9 cellular contexts compared by ENCODE assay signal in the genomic region with DNA sequence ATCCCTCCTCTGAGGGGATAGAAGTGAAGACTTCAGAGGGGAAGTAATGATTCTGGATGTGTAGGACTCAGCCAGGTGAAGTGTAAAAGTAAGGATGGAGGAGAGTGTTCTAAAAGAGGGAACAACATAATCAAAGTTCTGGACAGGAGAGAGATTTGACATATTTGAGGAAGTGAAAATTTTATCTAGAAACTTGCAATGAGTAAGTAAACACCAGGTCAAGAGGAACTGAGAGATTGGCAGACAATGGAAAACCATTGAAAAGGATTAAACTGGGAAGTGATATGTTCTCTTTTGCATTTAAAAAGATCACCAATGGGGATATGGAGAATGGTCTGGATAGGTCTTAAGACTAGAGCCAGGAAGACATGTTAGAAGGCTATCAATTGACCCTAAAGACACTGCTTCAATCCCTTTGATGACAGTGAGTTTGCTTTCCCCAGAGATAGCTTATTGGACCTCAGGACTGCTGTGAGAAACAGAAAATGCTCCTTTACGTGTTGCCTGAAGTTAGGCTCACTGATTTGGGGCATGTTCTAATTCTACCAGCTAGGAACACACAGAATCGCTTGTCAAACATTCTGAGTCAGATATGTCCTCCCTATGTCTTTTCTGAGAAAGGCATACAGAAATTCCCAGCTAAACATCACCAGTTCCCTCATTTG.
A peak's percentile ranks its signal among the peaks of the same experiment; 100 is the strongest.
DNase-seq lines count a peak whose midpoint lies in the region; ATAC-seq, FAIRE-seq and TF ChIP-seq lines count a peak whose summit lies in the region.
"Had no signal": no experiment of that assay in that cellular context is flagged by ENCODE, and none has a peak within 500 bp of the region (broad histone marks: within the 10 kb centered on the region; RNA-seq: fewer than 3 reads in every experiment).

No MANE protein-coding gene starts in this region.

- no peaks in the 10 kb centered on the region for H3K27me3 Mint-ChIP-seq in CD4-positive, alpha-beta memory T cell
- H3K27me3 Mint-ChIP-seq in activated naive CD8-positive, alpha-beta T cell treated with anti-CD3 and anti-CD28 coated beads, Interleukin-2, amount 50 U/mL, for 24 hours: no peaks in the 10 kb centered on the region

- H3K27me3 ChIP-seq in CD4-positive, alpha-beta memory T cell (ENCODE audit: insufficient read depth, low read length): no peaks in the 10 kb centered on the region

- no peaks in the 10 kb centered on the region for H3K36me3 ChIP-seq in CD4-positive, alpha-beta memory T cell (ENCODE audit: insufficient read depth, low read length)

- H3K9me3 Mint-ChIP-seq in CD4-positive, alpha-beta memory T cell: peaks cover 0 to 5% (median 0%) of the 10 kb centered on the region in 8 donors
- H3K9me3 Mint-ChIP-seq in activated naive CD8-positive, alpha-beta T cell treated with anti-CD3 and anti-CD28 coated beads, Interleukin-2, amount 50 U/mL, for 24 hours: peaks cover 6% of the 10 kb centered on the region

- POLR2A ChIA-PET in CD4-positive, alpha-beta memory T cell (lab: Charles Lee; ENCODE audit: partially characterized antibody): interaction anchor here (0.7 to 1.5 kb wide), 8 partner anchors 10 to 371 kb away, joined by 3 to 5 read pairs (median 3); a partner anchor contains a TSS

- TF ChIP-seq CTCF in GM20000 (IDR thresholded peaks at IDR 0.05; ENCODE audit: extremely low read depth, missing control alignments): no peak

- CTCF ChIA-PET in CD4-positive, alpha-beta memory T cell (lab: Charles Lee; ENCODE audit: partially characterized antibody): interaction anchor here (6.4 kb wide), 1 partner anchor 145 kb away, joined by 49 read pairs; a partner anchor contains a TSS

- no peak overlapping the region for H3K27ac ChIP-seq in CD4-positive, alpha-beta memory T cell (ENCODE audit: low read depth, low read length)

- H3K27ac Mint-ChIP-seq in CD4-positive, alpha-beta memory T cell: peak overlapping the region; percentile 44 to 93 (median 82)
- peak overlapping the region; percentile 96 for H3K27ac Mint-ChIP-seq in activated naive CD8-positive, alpha-beta T cell treated with anti-CD3 and anti-CD28 coated beads, Interleukin-2, amount 50 U/mL, for 24 hours

- no peaks in the 10 kb centered on the region for H3K9me3 ChIP-seq in CD4-positive, alpha-beta memory T cell (ENCODE audit: control insufficient read depth in 1 of 2, low read length in 2 of 2)

- no peak for DNase-seq in CD4-positive, alpha-beta memory T cell
- DNase-seq in activated naive CD8-positive, alpha-beta T cell treated with anti-CD3 and anti-CD28 coated beads, Interleukin-2, amount 50 U/mL, for 24 hours: no peak
- DNase-seq in H54 (ENCODE audit: insufficient read length, low spot score) (no peak), GM20000 (ENCODE audit: low spot score) (no peak), HuH-7 (ENCODE audit: low spot score) (no peak), Kasumi-1 (lab: John Stamatoyannopoulos, UW) (no peak)

- intact Hi-C loops in CD4-positive, alpha-beta memory T cell (cut with micrococcal nuclease): loop anchor here (1.0 to 5.0 kb wide), 2 partner anchors 9 to 186 kb away; no protein-coding TSS in a partner anchor

- no peak for FAIRE-seq in H54 (lab: Jason Lieb, UNC)
- FAIRE-seq: G401.6 had no signal

- H3K4me1 ChIP-seq in CD4-positive, alpha-beta memory T cell (ENCODE audit: insufficient read depth, low read length): peaks cover 69% of the 10 kb centered on the region

- peaks cover 62 to 89% (median 73%) of the 10 kb centered on the region in 4 donors for H3K4me1 Mint-ChIP-seq in CD4-positive, alpha-beta memory T cell
- peaks cover 87% of the 10 kb centered on the region for H3K4me1 Mint-ChIP-seq in activated naive CD8-positive, alpha-beta T cell treated with anti-CD3 and anti-CD28 coated beads, Interleukin-2, amount 50 U/mL, for 24 hours

- H3K4me3 Mint-ChIP-seq in CD4-positive, alpha-beta memory T cell: peak overlapping the region in 5 of 8 donors; percentile 2 to 72 (median 49)
- H3K4me3 Mint-ChIP-seq in activated naive CD8-positive, alpha-beta T cell treated with anti-CD3 and anti-CD28 coated beads, Interleukin-2, amount 50 U/mL, for 24 hours: no peak overlapping the region

- TF ChIP-seq POLR2A in H54 (IDR thresholded peaks at IDR 0.05; ENCODE audit: low read depth, low read length): no peak

- H3K4me3 ChIP-seq in CD4-positive, alpha-beta memory T cell (ENCODE audit: low read length in 2 of 2): no peak overlapping the region

- H3K36me3 Mint-ChIP-seq in CD4-positive, alpha-beta memory T cell: peaks cover 16 to 25% of the 10 kb centered on the region in 2 donors
- H3K36me3 Mint-ChIP-seq in activated naive CD8-positive, alpha-beta T cell treated with anti-CD3 and anti-CD28 coated beads, Interleukin-2, amount 50 U/mL, for 24 hours (ENCODE audit: low read depth): peaks cover 35% of the 10 kb centered on the region

- peak; percentile 60 for ATAC-seq in GM19438 (IDR thresholded peaks at IDR 0.05; ENCODE audit: low read depth, unreplicated experiment)
- ATAC-seq in HG03354 (IDR thresholded peaks at IDR 0.05; ENCODE audit: poor library complexity, severe bottlenecking, unreplicated experiment): peak; percentile 76
- ATAC-seq in activated naive CD8-positive, alpha-beta T cell treated with anti-CD3 and anti-CD28 coated beads, Interleukin-2, amount 50 U/mL, for 24 hours: peak; percentile 8

Comparison
In these comparisons a context has a peak if more than half of its experiments do, and no peak if none do; other contexts are left out.
1. ATAC-seq: peak in every context shown above with its lines; median percentile 76 in HG03354; 60 in GM19438; 8 in activated naive CD8-positive, alpha-beta T cell treated with anti-CD3 and anti-CD28 coated beads, Interleukin-2, amount 50 U/mL, for 24 hours.